Comparison of ENCODE assay signal across 12 cellular contexts in genomic region chr6:134787261-134787871, GRCh38.
DNase-seq lines count a peak whose midpoint lies in the region; ATAC-seq, FAIRE-seq and TF ChIP-seq lines count a peak whose summit lies in the region.
"Had no signal": no experiment of that assay in that cellular context is flagged by ENCODE, and none has a peak within 500 bp of the region (broad histone marks: within the 10 kb centered on the region; RNA-seq: fewer than 3 reads in every experiment).

No MANE protein-coding gene starts in this region.

- no peak for TF ChIP-seq CTCF in bronchial epithelial cell (IDR thresholded peaks at IDR 0.05; ENCODE audit: insufficient read depth, low read length, severe bottlenecking)

- H3K4me3 ChIP-seq in bronchial epithelial cell (ENCODE audit: low read depth, low read length) = no peak overlapping the region

- peaks cover 11% of the 10 kb centered on the region for H3K27me3 ChIP-seq in bronchial epithelial cell (ENCODE audit: control insufficient read depth, insufficient read depth, low read length)

- ATAC-seq in HG03460 (IDR thresholded peaks at IDR 0.05; ENCODE audit: unreplicated experiment) = no peak
- ATAC-seq: effector memory CD8-positive, alpha-beta T cell had no signal

- in situ Hi-C loops in Caki2 (cut with HindIII; ENCODE audit: low pct_unique_long_range_greater_than_20kb, low sequenced_read_pairs) = no loop called here

- DNase-seq in Caki2 (ENCODE audit: low read depth) (peak; percentile 41), M059J (ENCODE audit: low read depth) (peak; percentile 76), bronchial epithelial cell (ENCODE audit: low read depth) (peak; percentile 92), kidney tubule cell (ENCODE audit: low spot score) (peak; percentile 79), C1 segment of cervical spinal cord (lab: John Stamatoyannopoulos, UW) (no peak), SKM-1 treated with dmso at 0.1 percent for 144 hours (lab: John Stamatoyannopoulos, UW; ENCODE audit: unreplicated experiment) (no peak)
- DNase-seq in stimulated activated CD4-positive, alpha-beta T cell treated with anti-CD3 and anti-CD28 coated beads, Interleukin-12 subunit alpha, Interleukin-12 subunit beta, amount 100 ng/mL, for 4 hours = no peak
- DNase-seq: activated CD4-positive, alpha-beta T cell treated with anti-CD3 and anti-CD28 coated beads for 1 hour; activated T-cell treated with anti-CD3 and anti-CD28 coated beads, Interleukin-2, amount 50 U/mL, for 48 hours; aorta; effector memory CD8-positive, alpha-beta T cell had no signal

- FAIRE-seq in bronchial epithelial cell (lab: Jason Lieb, UNC) = no peak

- no peaks in the 10 kb centered on the region for H3K36me3 ChIP-seq in bronchial epithelial cell (ENCODE audit: control insufficient read depth, insufficient read depth, low read length)

Comparison
In these comparisons a context has a peak if more than half of its experiments do, and no peak if none do; other contexts are left out.
1. DNase-seq: peak in Caki2 (single experiment), M059J (single experiment), bronchial epithelial cell (single experiment) and kidney tubule cell (single experiment); none in C1 segment of cervical spinal cord (0 of 14), SKM-1 treated with dmso at 0.1 percent for 144 hours (single experiment) and stimulated activated CD4-positive, alpha-beta T cell treated with anti-CD3 and anti-CD28 coated beads, Interleukin-12 subunit alpha, Interleukin-12 subunit beta, amount 100 ng/mL, for 4 hours (single experiment).